26 cellular contexts compared by ENCODE assay signal in the genomic region with DNA sequence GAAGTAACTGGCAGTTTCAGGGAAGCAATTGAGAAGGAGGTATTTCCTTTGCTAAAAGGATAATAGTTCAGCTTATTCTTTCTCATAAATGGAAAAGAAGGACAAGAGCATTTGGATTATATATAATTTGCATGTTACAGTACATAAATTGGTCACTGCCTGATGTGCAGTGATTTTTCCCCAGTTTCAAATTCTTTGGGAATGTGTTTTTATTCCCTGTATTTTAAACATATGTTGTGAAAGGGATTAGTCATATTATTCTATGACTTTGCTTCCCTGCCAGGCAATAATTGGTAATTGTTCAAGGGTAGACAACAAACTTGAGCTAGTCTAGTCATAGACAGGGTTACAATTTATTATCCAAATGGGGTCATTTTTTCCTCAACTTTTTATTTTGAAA.
"Had no signal": no experiment of that assay in that cellular context is flagged by ENCODE, and none has a peak within 500 bp of the region (broad histone marks: within the 10 kb centered on the region; RNA-seq: fewer than 3 reads in every experiment).

No MANE protein-coding gene starts in this region.

- H3K4me3 Mint-ChIP-seq: activated naive CD4-positive, alpha-beta T cell treated with anti-CD3 and anti-CD28 coated beads for 36 hours; activated naive CD8-positive, alpha-beta T cell treated with anti-CD3 and anti-CD28 coated beads for 36 hours; brain; effector memory CD8-positive, alpha-beta T cell; nephron; stimulated activated effector memory CD8-positive, alpha-beta T cell treated with anti-CD3 and anti-CD28 coated beads, Interleukin-12 subunit alpha, Interleukin-12 subunit beta, amount 100 ng/mL, for 72 hours; stimulated activated naive CD8-positive, alpha-beta T cell treated with anti-CD3 and anti-CD28 coated beads, Interleukin-15, amount 100 ng/mL, for 72 hours; T-helper 1 cell treated with Interleukin-12 subunit alpha and Interleukin-12 subunit beta and Interleukin-4 antibody, amounts not matched to agents 30 μg/mL and 1 μg/mL, for 36 hours had no signal

- DNase-seq: activated CD4-positive, alpha-beta T cell treated with anti-CD3 and anti-CD28 coated beads for 48 hours; activated CD4-positive, alpha-beta T cell treated with anti-CD3 and anti-CD28 coated beads, Interleukin-2, amount 50 U/mL, for 48 hours; activated CD8-positive, alpha-beta memory T cell treated with anti-CD3 and anti-CD28 coated beads for 24 hours; activated effector memory CD4-positive, alpha-beta T cell treated with Interleukin-2 at 50 U/mL for 16 hours; activated naive CD4-positive, alpha-beta T cell treated with anti-CD3 and anti-CD28 coated beads for 36 hours; activated naive CD8-positive, alpha-beta T cell treated with anti-CD3 and anti-CD28 coated beads for 36 hours; adrenal gland; aorta; cerebellar nuclear complex; effector memory CD8-positive, alpha-beta T cell; gastrocnemius medialis; glutamatergic neuron; left cardiac atrium; left ventricle myocardium superior; ovary; retina; stimulated activated CD4-positive, alpha-beta T cell treated with anti-CD3 and anti-CD28 coated beads, Interleukin-12 subunit alpha, Interleukin-12 subunit beta, amount 100 ng/mL, for 4 hours; stimulated activated CD4-positive, alpha-beta T cell treated with anti-CD3 and anti-CD28 coated beads, Interleukin-4, amount 100 ng/mL, for 1 hour; stimulated activated naive CD8-positive, alpha-beta T cell treated with anti-CD3 and anti-CD28 coated beads, Interleukin-15, amount 100 ng/mL, for 72 hours; T-helper 9 cell; WERI-Rb-1 had no signal

- H3K27me3 Mint-ChIP-seq: brain; progenitor cell of endocrine pancreas; stimulated activated naive CD8-positive, alpha-beta T cell treated with anti-CD3 and anti-CD28 coated beads, Interleukin-15, amount 100 ng/mL, for 72 hours had no signal

- H3K36me3 Mint-ChIP-seq: brain had no signal

- H3K9me3 Mint-ChIP-seq: brain; effector memory CD8-positive, alpha-beta T cell; nephron; stimulated activated naive CD8-positive, alpha-beta T cell treated with anti-CD3 and anti-CD28 coated beads, Interleukin-15, amount 100 ng/mL, for 72 hours; T-helper 1 cell treated with Interleukin-12 subunit alpha and Interleukin-12 subunit beta and Interleukin-4 antibody, amounts not matched to agents 30 μg/mL and 1 μg/mL, for 36 hours had no signal

- H3K27ac Mint-ChIP-seq: activated naive CD4-positive, alpha-beta T cell treated with anti-CD3 and anti-CD28 coated beads for 36 hours; activated naive CD8-positive, alpha-beta T cell treated with anti-CD3 and anti-CD28 coated beads for 36 hours; brain; effector memory CD8-positive, alpha-beta T cell; nephron; stimulated activated effector memory CD8-positive, alpha-beta T cell treated with anti-CD3 and anti-CD28 coated beads, Interleukin-12 subunit alpha, Interleukin-12 subunit beta, amount 100 ng/mL, for 72 hours; stimulated activated naive CD8-positive, alpha-beta T cell treated with anti-CD3 and anti-CD28 coated beads, Interleukin-15, amount 100 ng/mL, for 72 hours; T-helper 1 cell treated with Interleukin-12 subunit alpha and Interleukin-12 subunit beta and Interleukin-4 antibody, amounts not matched to agents 30 μg/mL and 1 μg/mL, for 36 hours had no signal
